ENCODE assay signal across 16 cellular contexts in the genomic region with DNA sequence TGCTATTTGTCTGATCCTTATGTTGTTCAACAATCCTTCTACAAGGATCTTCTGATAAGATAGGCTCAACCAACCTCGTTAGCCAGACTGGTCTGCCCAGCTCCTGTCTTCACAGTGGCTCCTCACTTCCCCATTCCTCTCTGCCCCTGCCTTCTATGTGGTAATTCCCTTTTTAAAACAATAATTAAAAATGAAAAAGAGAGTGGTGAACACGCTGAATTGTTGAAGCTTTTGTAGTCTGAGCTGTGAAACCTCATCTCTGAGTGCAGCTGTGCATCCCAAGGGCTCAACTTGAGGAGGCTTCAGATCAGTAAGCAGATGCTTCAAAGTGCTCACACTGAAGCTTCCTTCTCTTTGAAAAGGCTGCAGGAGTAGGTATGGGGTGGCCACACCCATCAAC.
DNase-seq lines count a peak whose midpoint lies in the region; ATAC-seq and TF ChIP-seq lines count a peak whose summit lies in the region.
"Had no signal": no experiment of that assay in that cellular context is flagged by ENCODE, and none has a peak within 500 bp of the region (broad histone marks: within the 10 kb centered on the region; RNA-seq: fewer than 3 reads in every experiment).

No MANE protein-coding gene starts in this region.

- H3K36me3 ChIP-seq in OCI-LY3 (replicated peaks; ENCODE audit: low read depth, low read length) (no peaks in the 10 kb centered on the region), endodermal cell (ENCODE audit: control insufficient read depth, insufficient read depth, low read length) (no peaks in the 10 kb centered on the region)
- H3K36me3 ChIP-seq: ascending aorta, stomach had no signal

- H3K79me2 ChIP-seq in OCI-LY3 (ENCODE audit: low read length): no peaks in the 10 kb centered on the region

- H3K27ac ChIP-seq in OCI-LY3 (ENCODE audit: low read length) (no peak overlapping the region), endodermal cell (ENCODE audit: low read depth, low read length) (no peak overlapping the region)
- H3K27ac ChIP-seq: ascending aorta, stomach had no signal

- H3K27me3 ChIP-seq in OCI-LY3 (ENCODE audit: low read depth, low read length) (no peaks in the 10 kb centered on the region), endodermal cell (ENCODE audit: control insufficient read depth, insufficient read depth, low read length, poor library complexity, severe bottlenecking) (no peaks in the 10 kb centered on the region)
- H3K27me3 ChIP-seq: ascending aorta, stomach had no signal

- peak; percentile 49 for DNase-seq in CD14-positive monocyte (ENCODE audit: low spot score)
- no peak for DNase-seq in HFFc6
- no peak for DNase-seq in endodermal cell
- no peak for DNase-seq in NCI-H1105 treated with DMSO at 0.1 percent for 48 hours (lab: John Stamatoyannopoulos, UW)
- DNase-seq: activated CD4-positive, CD25-positive, alpha-beta regulatory T cell treated with anti-CD3 and anti-CD28 coated beads, Interleukin-2, amount 50 U/mL, for 72 hours; activated T-cell treated with anti-CD3 and anti-CD28 coated beads, Interleukin-2, amount 50 U/mL, for 72 hours; DMS79 treated with DMSO at 0.1 percent for 48 hours; NCI-H1436 treated with DMSO at 0.1 percent for 48 hours; stomach had no signal

- TF ChIP-seq CTCF in CD14-positive monocyte (IDR thresholded peaks at IDR 0.05) (no peak), HFFc6 (IDR thresholded peaks at IDR 0.05) (no peak), OCI-LY3 (IDR thresholded peaks at IDR 0.05; ENCODE audit: low read depth, low read length) (no peak), endodermal cell (conservative IDR thresholded peaks at IDR 0.05) (no peak)

- WGBS in endodermal cell (ENCODE audit: insufficient coverage in 1 of 2, insufficient read length in 1 of 2), 2 experiments: 70% methylated on average over 2 of the region's 2 CpGs; no CpG with 5 or more reads in 1 of the 2 experiments

- peaks cover 19% of the 10 kb centered on the region for H3K4me1 Mint-ChIP-seq in CD14-positive monocyte
- peaks cover 48% of the 10 kb centered on the region for H3K4me1 Mint-ChIP-seq in HFFc6 (ENCODE audit: low read depth)
- H3K4me1 Mint-ChIP-seq in endodermal cell: peaks cover 41% of the 10 kb centered on the region

- H3K9me3 Mint-ChIP-seq in CD14-positive monocyte (peaks cover 0 to 5% (median 0%) of the 10 kb centered on the region in 7 donors), HFFc6 (no peaks in the 10 kb centered on the region), endodermal cell (no peaks in the 10 kb centered on the region)
- H3K9me3 Mint-ChIP-seq: activated T-cell treated with anti-CD3 and anti-CD28 coated beads, Interleukin-2, amount 50 U/mL, for 72 hours had no signal

- H3K4me1 ChIP-seq in OCI-LY3 (ENCODE audit: low read length) (peaks cover 31% of the 10 kb centered on the region), endodermal cell (ENCODE audit: control insufficient read depth, insufficient read depth, low read length) (peaks cover 18% of the 10 kb centered on the region)

- H3K9ac ChIP-seq in OCI-LY3 (ENCODE audit: low read length) (no peak overlapping the region), endodermal cell (ENCODE audit: extremely low read depth, low read length, poor library complexity, severe bottlenecking) (no peak overlapping the region)

- no peak overlapping the region for H3K4me3 Mint-ChIP-seq in CD14-positive monocyte
- no peak overlapping the region for H3K4me3 Mint-ChIP-seq in HFFc6
- H3K4me3 Mint-ChIP-seq in endodermal cell: no peak overlapping the region
- H3K4me3 Mint-ChIP-seq: activated T-cell treated with anti-CD3 and anti-CD28 coated beads, Interleukin-2, amount 50 U/mL, for 72 hours had no signal

- ATAC-seq in GM18517 (IDR thresholded peaks at IDR 0.05; ENCODE audit: unreplicated experiment) (no peak), HG03135 (IDR thresholded peaks at IDR 0.05; ENCODE audit: unreplicated experiment) (no peak), GM21381 (IDR thresholded peaks at IDR 0.05; ENCODE audit: unreplicated experiment) (no peak)
- ATAC-seq: activated T-cell treated with anti-CD3 and anti-CD28 coated beads, Interleukin-2, amount 50 U/mL, for 72 hours; HCT116; SK-N-SH treated with all-trans-retinoic acid at 6 μM for 48 hours had no signal

- H3K36me3 Mint-ChIP-seq in CD14-positive monocyte (no peaks in the 10 kb centered on the region), HFFc6 (ENCODE audit: low read depth) (no peaks in the 10 kb centered on the region), endodermal cell (ENCODE audit: low read depth) (no peaks in the 10 kb centered on the region)

- no peak overlapping the region for H2AFZ ChIP-seq in OCI-LY3 (ENCODE audit: low read depth, low read length)

- intact Hi-C loops in CD14-positive monocyte (cut with micrococcal nuclease): no loop called here

- H3K27me3 Mint-ChIP-seq in CD14-positive monocyte (ENCODE audit: low read depth in 3 of 3) (peaks cover 3 to 7% (median 5%) of the 10 kb centered on the region in 3 donors), HFFc6 (ENCODE audit: insufficient read depth) (no peaks in the 10 kb centered on the region), endodermal cell (ENCODE audit: insufficient read depth) (no peaks in the 10 kb centered on the region)

- no peaks in the 10 kb centered on the region for H4K20me1 ChIP-seq in OCI-LY3 (ENCODE audit: insufficient read depth, low read length)

- H3K9me3 ChIP-seq in OCI-LY3 (ENCODE audit: insufficient read depth, low read length) (no peaks in the 10 kb centered on the region), endodermal cell (ENCODE audit: control insufficient read depth, low read length) (no peaks in the 10 kb centered on the region)
- H3K9me3 ChIP-seq: ascending aorta, stomach had no signal

- H3K4me3 ChIP-seq in OCI-LY3 (ENCODE audit: low read length) (no peak overlapping the region), endodermal cell (ENCODE audit: low read length) (peak overlapping the region; percentile 46)
- H3K4me3 ChIP-seq: ascending aorta, stomach had no signal

- peak overlapping the region in 6 of 7 donors; percentile 4 to 78 (median 38) for H3K27ac Mint-ChIP-seq in CD14-positive monocyte
- H3K27ac Mint-ChIP-seq in HFFc6: peak overlapping the region; percentile 51
- no peak overlapping the region for H3K27ac Mint-ChIP-seq in endodermal cell
- H3K27ac Mint-ChIP-seq: activated T-cell treated with anti-CD3 and anti-CD28 coated beads, Interleukin-2, amount 50 U/mL, for 72 hours had no signal

- H3K4me2 ChIP-seq in OCI-LY3 (ENCODE audit: low read length): peak overlapping the region; percentile 46; the same call in 1 of the 2 replicates
